In the genomic region with DNA sequence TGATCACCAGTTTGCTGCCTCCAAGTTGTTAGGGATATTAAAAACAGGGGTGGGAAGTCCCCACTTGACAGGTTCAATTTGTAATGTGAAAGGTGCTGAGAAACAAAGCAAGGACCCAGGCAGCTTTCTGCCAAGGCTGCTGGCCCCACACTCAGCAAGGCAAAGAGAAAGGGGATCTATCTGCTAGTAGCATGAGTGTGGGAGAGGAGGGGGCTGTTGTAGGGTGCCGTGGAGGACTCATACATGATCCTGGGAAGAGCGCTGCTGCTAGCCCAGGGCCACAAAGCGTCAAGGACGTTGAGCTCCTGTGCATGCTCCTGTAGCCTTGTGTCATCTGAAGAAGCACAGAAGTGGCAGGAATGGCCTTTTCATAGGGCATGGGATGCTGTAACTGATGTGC, we compare ENCODE assay signal across 19 cellular contexts.
DNase-seq lines count a peak whose midpoint lies in the region; ATAC-seq and TF ChIP-seq lines count a peak whose summit lies in the region.
"Had no signal": no experiment of that assay in that cellular context is flagged by ENCODE, and none has a peak within 500 bp of the region (broad histone marks: within the 10 kb centered on the region; RNA-seq: fewer than 3 reads in every experiment).

No MANE protein-coding gene starts in this region.

- peaks cover 37% of the 10 kb centered on the region for H3K27me3 Mint-ChIP-seq in activated naive CD4-positive, alpha-beta T cell treated with anti-CD3 and anti-CD28 coated beads for 36 hours (ENCODE audit: low read depth)
- H3K27me3 Mint-ChIP-seq in H9 (ENCODE audit: low read depth): no peaks in the 10 kb centered on the region
- peaks cover 3% of the 10 kb centered on the region for H3K27me3 Mint-ChIP-seq in endothelial cell (ENCODE audit: unreplicated experiment)

- H3K14ac ChIP-seq in H9 (ENCODE audit: insufficient read depth, low read length): no peak overlapping the region; the same call in 1 of the 2 replicates

- peaks cover 6% of the 10 kb centered on the region for H3K36me3 Mint-ChIP-seq in activated naive CD4-positive, alpha-beta T cell treated with anti-CD3 and anti-CD28 coated beads for 36 hours (ENCODE audit: low read depth)
- H3K36me3 Mint-ChIP-seq in activated naive CD4-positive, alpha-beta T cell treated with anti-CD3 and anti-CD28 coated beads, Interleukin-2, amount 50 U/mL, for 72 hours: peaks cover 5 to 10% of the 10 kb centered on the region in 2 donors
- peaks cover 8 to 21% (median 16%) of the 10 kb centered on the region in 3 experiments for H3K36me3 Mint-ChIP-seq in H9 (ENCODE audit: insufficient read depth in 1 of 3, low read depth in 3 of 3)
- H3K36me3 Mint-ChIP-seq in endothelial cell (ENCODE audit: low read depth, unreplicated experiment): peaks cover 16% of the 10 kb centered on the region

- H2BK12ac ChIP-seq in H9 (ENCODE audit: insufficient read length, low read depth, low read length): no peak overlapping the region

- intact Hi-C loops in activated naive CD4-positive, alpha-beta T cell treated with anti-CD3 and anti-CD28 coated beads for 36 hours (cut with micrococcal nuclease): loop anchor here (1.0 to 10.0 kb wide), 2 partner anchors 39 to 1398 kb away; a partner anchor contains a TSS

- ATAC-seq in activated naive CD4-positive, alpha-beta T cell treated with anti-CD3 and anti-CD28 coated beads, Interleukin-2, amount 50 U/mL, for 72 hours: no peak
- ATAC-seq: A549, K562, PC-3 had no signal

- H3K4me2 ChIP-seq in H9 (ENCODE audit: insufficient read depth, insufficient read length, low read length) (no peak overlapping the region), osteoblast (ENCODE audit: insufficient read depth, low read length) (no peak overlapping the region)
- H3K4me2 ChIP-seq: A549 had no signal

- no peak overlapping the region for H2BK120ac ChIP-seq in H9 (ENCODE audit: low read depth, low read length, poor library complexity, severe bottlenecking)

- H3K4me1 ChIP-seq in H9 (ENCODE audit: insufficient read depth, low read length) (no peaks in the 10 kb centered on the region; the same call in 1 of the 2 replicates), osteoblast (ENCODE audit: insufficient read depth, low read length) (no peaks in the 10 kb centered on the region)
- H3K4me1 ChIP-seq: A549 had no signal

- H3K27ac Mint-ChIP-seq in activated naive CD4-positive, alpha-beta T cell treated with anti-CD3 and anti-CD28 coated beads for 36 hours: peak overlapping the region; percentile 27
- H3K27ac Mint-ChIP-seq in activated naive CD4-positive, alpha-beta T cell treated with anti-CD3 and anti-CD28 coated beads, Interleukin-2, amount 50 U/mL, for 72 hours: no peak overlapping the region
- H3K27ac Mint-ChIP-seq in H9 (peak overlapping the region; percentile 18 to 65 (median 59); a peak in 2 of 7 replicates), endothelial cell (ENCODE audit: unreplicated experiment) (peak overlapping the region; percentile 1)

- no peak overlapping the region for H4K8ac ChIP-seq in H9 (replicated peaks; ENCODE audit: insufficient read length, low read depth, low read length)

- H3T11ph ChIP-seq in H9 (ENCODE audit: low read length): no peak overlapping the region

- H3K27ac ChIP-seq in H9 (ENCODE audit: insufficient read length, low read depth, low read length) (no peak overlapping the region), osteoblast (ENCODE audit: low read depth, low read length) (no peak overlapping the region)
- H3K27ac ChIP-seq: A549 had no signal

- no peaks in the 10 kb centered on the region for H3K23me2 ChIP-seq in H9 (ENCODE audit: insufficient read length, low read depth, low read length, poor library complexity, severe bottlenecking)

- no peak for TF ChIP-seq CTCF in H9 (conservative IDR thresholded peaks at IDR 0.05)
- TF ChIP-seq CTCF in endothelial cell (IDR thresholded peaks at IDR 0.05; ENCODE audit: unreplicated experiment): no peak
- TF ChIP-seq CTCF in osteoblast (IDR thresholded peaks at IDR 0.05; ENCODE audit: extremely low read depth, low read depth, low read length): no peak

- DNase-seq in activated naive CD4-positive, alpha-beta T cell treated with anti-CD3 and anti-CD28 coated beads for 36 hours: no peak
- no peak for DNase-seq in activated naive CD4-positive, alpha-beta T cell treated with anti-CD3 and anti-CD28 coated beads, Interleukin-2, amount 50 U/mL, for 72 hours (ENCODE audit: low spot score in 2 of 2)
- no peak for DNase-seq in H9
- DNase-seq in endothelial cell (ENCODE audit: low spot score): no peak
- DNase-seq in osteoblast (ENCODE audit: insufficient read length, low spot score, missing footprints): peak; percentile 65
- no peak for DNase-seq in activated effector memory CD4-positive, alpha-beta T cell treated with Interleukin-2 at 50 U/mL for 16 hours
- no peak for DNase-seq in LoVo (ENCODE audit: low spot score)
- no peak for DNase-seq in effector CD8-positive, alpha-beta T cell (lab: John Stamatoyannopoulos, UW)
- DNase-seq: DMS 273 treated with DMSO at 0.1 percent for 48 hours, NCI-H1105 treated with DMSO at 0.1 percent for 48 hours, NCI-H187, NCI-H2107, NCI-H226, NCI-H524 treated with DMSO at 0.1 percent for 48 hours, PC-3, RPMI8226, SIG-M5 had no signal

- no peak overlapping the region for H3K4ac ChIP-seq in H9 (ENCODE audit: low read depth, low read length)

- no peaks in the 10 kb centered on the region for H3K36me3 ChIP-seq in osteoblast (ENCODE audit: insufficient read depth, low read length)

- no peak overlapping the region for H3K9ac ChIP-seq in H9 (ENCODE audit: extremely low read depth, insufficient read length, low read length)

- CTCF ChIA-PET in activated naive CD4-positive, alpha-beta T cell treated with anti-CD3 and anti-CD28 coated beads for 36 hours (lab: Charles Lee): no interaction called here

- H3K23ac ChIP-seq in H9 (ENCODE audit: insufficient read length, low read depth, low read length): no peak overlapping the region

- H2AFZ ChIP-seq in H9 (ENCODE audit: low read length): no peak overlapping the region
- no peak overlapping the region for H2AFZ ChIP-seq in osteoblast (ENCODE audit: low read length)

- H3K27me3 ChIP-seq in H9 (ENCODE audit: insufficient read depth, low read length) (no peaks in the 10 kb centered on the region), osteoblast (ENCODE audit: insufficient read depth, low read length) (no peaks in the 10 kb centered on the region)

- H3K4me3 ChIP-seq in osteoblast (ENCODE audit: insufficient read depth, low read length): no peak overlapping the region
- H3K4me3 ChIP-seq: A549, K562 had no signal

- H3K4me3 Mint-ChIP-seq in activated naive CD4-positive, alpha-beta T cell treated with anti-CD3 and anti-CD28 coated beads for 36 hours: no peak overlapping the region
- H3K4me3 Mint-ChIP-seq in H9 (no peak overlapping the region), endothelial cell (ENCODE audit: unreplicated experiment) (no peak overlapping the region)

- H4K20me1 ChIP-seq in H9 (ENCODE audit: control insufficient read depth, insufficient read depth, insufficient read length) (no peaks in the 10 kb centered on the region), osteoblast (ENCODE audit: insufficient read depth, low read length) (peaks cover 17% of the 10 kb centered on the region)

- H3K9me3 ChIP-seq in H9 (ENCODE audit: control insufficient read depth, low read depth, low read length) (no peaks in the 10 kb centered on the region), osteoblast (ENCODE audit: low read depth, low read length) (no peaks in the 10 kb centered on the region)

- no peak overlapping the region for H4K5ac ChIP-seq in H9 (ENCODE audit: insufficient read length, low read depth, low read length)

- WGBS in H9 (ENCODE audit: extremely low coverage, insufficient read length, low lambda C conversion rate): no CpG with 5 or more reads among the region's 4 CpGs

- no peak overlapping the region for H2AK5ac ChIP-seq in H9 (ENCODE audit: insufficient read length, low read length)

- peaks cover 27% of the 10 kb centered on the region for H3K4me1 Mint-ChIP-seq in activated naive CD4-positive, alpha-beta T cell treated with anti-CD3 and anti-CD28 coated beads for 36 hours (ENCODE audit: low read depth)
- H3K4me1 Mint-ChIP-seq in H9 (peaks cover 32% of the 10 kb centered on the region in 2 experiments), endothelial cell (ENCODE audit: unreplicated experiment) (peaks cover 6% of the 10 kb centered on the region)

- no peak overlapping the region for H2BK5ac ChIP-seq in H9 (ENCODE audit: insufficient read length, low read length)

- H3K56ac ChIP-seq in H9 (ENCODE audit: insufficient read length, low read depth, low read length): no peak overlapping the region

- H3K9me3 Mint-ChIP-seq in activated naive CD4-positive, alpha-beta T cell treated with anti-CD3 and anti-CD28 coated beads for 36 hours: peaks cover 4% of the 10 kb centered on the region
- peaks cover 4 to 11% of the 10 kb centered on the region in 2 donors for H3K9me3 Mint-ChIP-seq in activated naive CD4-positive, alpha-beta T cell treated with anti-CD3 and anti-CD28 coated beads, Interleukin-2, amount 50 U/mL, for 72 hours
- H3K9me3 Mint-ChIP-seq in H9: peaks cover 14% of the 10 kb centered on the region in 2 experiments
- no peaks in the 10 kb centered on the region for H3K9me3 Mint-ChIP-seq in endothelial cell (ENCODE audit: unreplicated experiment)

- no peak overlapping the region for H2BK15ac ChIP-seq in H9 (ENCODE audit: low read depth, low read length)

- H2BK20ac ChIP-seq in H9 (ENCODE audit: low read depth, low read length, poor library complexity, severe bottlenecking): no peak overlapping the region

- H4K91ac ChIP-seq in H9 (ENCODE audit: insufficient read length, low read depth, low read length): no peak overlapping the region

- H3K18ac ChIP-seq in H9 (ENCODE audit: insufficient read length, low read depth, low read length): no peak overlapping the region

- H3K79me2 ChIP-seq in H9 (ENCODE audit: insufficient read depth, low read length) (no peaks in the 10 kb centered on the region), osteoblast (ENCODE audit: insufficient read depth, low read length) (peaks cover 2% of the 10 kb centered on the region)

- no peaks in the 10 kb centered on the region for H3K79me1 ChIP-seq in H9 (ENCODE audit: insufficient read depth, low read depth, low read length, poor library complexity, severe bottlenecking)

Comparison
In these comparisons a context has a peak if more than half of its experiments do, and no peak if none do; other contexts are left out.
1. H3K27ac Mint-ChIP-seq: peak in activated naive CD4-positive, alpha-beta T cell treated with anti-CD3 and anti-CD28 coated beads for 36 hours (single experiment), H9 (3 of 3) and endothelial cell (single experiment); none in activated naive CD4-positive, alpha-beta T cell treated with anti-CD3 and anti-CD28 coated beads, Interleukin-2, amount 50 U/mL, for 72 hours (0 of 2).